ENCODE assay signal across 6 cellular contexts in the genomic region with DNA sequence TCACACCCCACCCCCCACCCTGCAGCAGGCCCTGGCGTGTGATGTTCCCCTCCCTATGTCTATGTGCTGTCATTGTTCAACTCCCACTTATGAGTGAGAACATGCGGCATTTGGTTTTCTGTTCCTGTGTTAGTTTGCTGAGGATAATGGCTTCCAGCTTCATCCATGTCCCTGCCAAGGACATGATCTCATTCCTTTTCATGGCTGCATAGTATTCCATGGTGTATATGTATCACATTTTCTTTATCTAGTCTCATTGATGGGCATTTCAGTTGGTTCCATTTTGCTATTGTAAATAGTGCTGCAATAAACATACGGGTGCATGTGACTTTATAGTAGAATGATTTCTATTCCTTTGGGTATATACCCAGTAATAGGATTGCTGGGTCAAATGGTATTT. TPM values are rescaled to one million over a fixed set of nuclear protein-coding genes. Genes with fewer than 3 reads are reported as not detected.
"Had no signal": no experiment of that assay in that cellular context is flagged by ENCODE, and none has a peak within 500 bp of the region (broad histone marks: within the 10 kb centered on the region; RNA-seq: fewer than 3 reads in every experiment).

No MANE protein-coding gene starts in this region.

RNA-seq across cellular contexts. Expression of gene IL2RA, which starts 2.6 kb away (rescaled TPM):
- total RNA-seq: bronchial epithelial cell, endodermal cell, mesothelial cell of epicardium, neural crest cell, SJCRH30, temporal lobe had no signal
